ENCODE assay signal across 9 cellular contexts in genomic region chr14:68137704-68138619, GRCh38.
DNase-seq lines count a peak whose midpoint lies in the region; ATAC-seq and TF ChIP-seq lines count a peak whose summit lies in the region.
"Had no signal": no experiment of that assay in that cellular context is flagged by ENCODE, and none has a peak within 500 bp of the region (broad histone marks: within the 10 kb centered on the region; RNA-seq: fewer than 3 reads in every experiment).

No MANE protein-coding gene starts in this region.

- 77 to 84% (median 79%) methylated on average over 3 of the region's 3 CpGs for WGBS in heart left ventricle, 4 donors

- H3K27me3 ChIP-seq in heart left ventricle = no peaks in the 10 kb centered on the region

- H3K4me3 Mint-ChIP-seq in CD14-positive monocyte = peak overlapping the region in 1 of 2 donors; percentile 45
- H3K4me3 Mint-ChIP-seq in activated naive CD8-positive, alpha-beta T cell treated with anti-CD3 and anti-CD28 coated beads for 36 hours = no peak overlapping the region

- no peaks in the 10 kb centered on the region for H3K36me3 Mint-ChIP-seq in CD14-positive monocyte
- no peaks in the 10 kb centered on the region for H3K36me3 Mint-ChIP-seq in activated naive CD8-positive, alpha-beta T cell treated with anti-CD3 and anti-CD28 coated beads for 36 hours

- H3K9me3 ChIP-seq in heart left ventricle = no peaks in the 10 kb centered on the region

- H3K27ac Mint-ChIP-seq in CD14-positive monocyte = peak overlapping the region in 1 of 7 donors; percentile 18
- H3K27ac Mint-ChIP-seq in activated naive CD8-positive, alpha-beta T cell treated with anti-CD3 and anti-CD28 coated beads for 36 hours = no peak overlapping the region

- H3K4me1 Mint-ChIP-seq in CD14-positive monocyte = peaks cover 2% of the 10 kb centered on the region
- H3K4me1 Mint-ChIP-seq in activated naive CD8-positive, alpha-beta T cell treated with anti-CD3 and anti-CD28 coated beads for 36 hours = peaks cover 9% of the 10 kb centered on the region

- TF ChIP-seq CTCF in CD14-positive monocyte (IDR thresholded peaks at IDR 0.05) (no peak), heart left ventricle (IDR thresholded peaks at IDR 0.05) (no peak)

- H3K4me1 ChIP-seq in heart left ventricle = peaks cover under 1 to 50% (median 23%) of the 10 kb centered on the region in 12 donors

- TF ChIP-seq POLR2A in heart left ventricle (IDR thresholded peaks at IDR 0.05) = no peak

- no peak overlapping the region for H3K4me3 ChIP-seq in heart left ventricle

- peak in 3 of 4 donors; percentile 60 to 82 (median 79) for ATAC-seq in heart left ventricle
- no peak for ATAC-seq in HG03108 (IDR thresholded peaks at IDR 0.05; ENCODE audit: unreplicated experiment)
- no peak for ATAC-seq in GM19324 (IDR thresholded peaks at IDR 0.05; ENCODE audit: low FRiP score, unreplicated experiment)

- peak overlapping the region in 4 of 12 donors; percentile 29 to 89 (median 37) for H3K27ac ChIP-seq in heart left ventricle
- H3K27ac ChIP-seq: HL-60 had no signal

- no peaks in the 10 kb centered on the region for H3K36me3 ChIP-seq in heart left ventricle

- intact Hi-C loops in CD14-positive monocyte (cut with micrococcal nuclease) (no loop called here), heart left ventricle (cut with DNase I) (no loop called here)

- peak; percentile 36 for DNase-seq in CD14-positive monocyte (ENCODE audit: low spot score)
- peak; percentile 88 for DNase-seq in HK-2 (ENCODE audit: unreplicated experiment)
- peak; percentile 3 for DNase-seq in activated naive CD8-positive, alpha-beta T cell treated with anti-CD3 and anti-CD28 coated beads for 36 hours
- DNase-seq in heart left ventricle = peak in 3 of 5 donors; percentile 26 to 46 (median 37)
- DNase-seq in renal cortical epithelial cell (ENCODE audit: low read depth) = peak; percentile 100
- DNase-seq in NK-92 treated with Interleukin-12 subunit alpha and Interleukin-12 subunit beta, amount 100 ng/mL, for 24 hours (lab: John Stamatoyannopoulos, UW) = no peak

- H3K9me3 Mint-ChIP-seq in CD14-positive monocyte = peaks cover 0 to 1% (median 0%) of the 10 kb centered on the region in 7 donors
- no peaks in the 10 kb centered on the region for H3K9me3 Mint-ChIP-seq in activated naive CD8-positive, alpha-beta T cell treated with anti-CD3 and anti-CD28 coated beads for 36 hours

- no peaks in the 10 kb centered on the region for H3K27me3 Mint-ChIP-seq in CD14-positive monocyte (ENCODE audit: low read depth in 3 of 3)
- H3K27me3 Mint-ChIP-seq in activated naive CD8-positive, alpha-beta T cell treated with anti-CD3 and anti-CD28 coated beads for 36 hours = no peaks in the 10 kb centered on the region

Comparison
In these comparisons a context has a peak if more than half of its experiments do, and no peak if none do; other contexts are left out.
1. ATAC-seq: peak in heart left ventricle (3 of 4); none in HG03108 (single experiment) and GM19324 (single experiment).